15 cellular contexts compared by ENCODE assay signal in genomic region chr12:116443706-116444589, GRCh38.
A peak's percentile ranks its signal among the peaks of the same experiment; 100 is the strongest.
DNase-seq lines count a peak whose midpoint lies in the region; ATAC-seq, FAIRE-seq and TF ChIP-seq lines count a peak whose summit lies in the region.
"Had no signal": no experiment of that assay in that cellular context is flagged by ENCODE, and none has a peak within 500 bp of the region (broad histone marks: within the 10 kb centered on the region; RNA-seq: fewer than 3 reads in every experiment).

No MANE protein-coding gene starts in this region.

- intact Hi-C loops in stomach (cut with DNase I; ENCODE audit: low total_unique reads), result no loop called here

- no peak overlapping the region for H2AFZ ChIP-seq in neural progenitor cell (replicated peaks)

- peak; percentile 61 to 66 for ATAC-seq in activated T-cell treated with anti-CD3 and anti-CD28 coated beads, Interleukin-2, amount 50 U/mL, for 4 hours
- ATAC-seq: CD8-positive, alpha-beta T cell had no signal

- no peaks in the 10 kb centered on the region for H3K9me3 Mint-ChIP-seq in activated T-cell treated with anti-CD3 and anti-CD28 coated beads, Interleukin-2, amount 50 U/mL, for 4 hours
- H3K9me3 Mint-ChIP-seq in neural progenitor cell, result no peaks in the 10 kb centered on the region
- H3K9me3 Mint-ChIP-seq: CD8-positive, alpha-beta T cell had no signal

- TF ChIP-seq EP300 in stomach (IDR thresholded peaks at IDR 0.05), result no peak

- H3K36me3 ChIP-seq in KOPT-K1 (ENCODE audit: insufficient read depth, low read length) (no peaks in the 10 kb centered on the region), neural progenitor cell (no peaks in the 10 kb centered on the region), stomach (no peaks in the 10 kb centered on the region)
- H3K36me3 ChIP-seq: cardiac muscle cell had no signal

- H3K4me2 ChIP-seq in neural progenitor cell, result no peak overlapping the region

- TF ChIP-seq CTCF in neural progenitor cell (IDR thresholded peaks at IDR 0.05) (no peak), stomach (IDR thresholded peaks at IDR 0.05) (no peak)

- no peak overlapping the region for H3K4me3 Mint-ChIP-seq in activated T-cell treated with anti-CD3 and anti-CD28 coated beads, Interleukin-2, amount 50 U/mL, for 4 hours
- H3K4me3 Mint-ChIP-seq in neural progenitor cell, result no peak overlapping the region
- H3K4me3 Mint-ChIP-seq: CD8-positive, alpha-beta T cell had no signal

- H3K9me3 ChIP-seq in KOPT-K1 (ENCODE audit: insufficient read depth, low read length, poor library complexity, severe bottlenecking), result no peaks in the 10 kb centered on the region
- H3K9me3 ChIP-seq in neural progenitor cell (ENCODE audit: low read depth), result no peaks in the 10 kb centered on the region
- no peaks in the 10 kb centered on the region for H3K9me3 ChIP-seq in stomach

- H3K27ac Mint-ChIP-seq in neural progenitor cell, result peak overlapping the region; percentile 50
- H3K27ac Mint-ChIP-seq: CD8-positive, alpha-beta T cell had no signal

- no peaks in the 10 kb centered on the region for H3K36me3 Mint-ChIP-seq in activated T-cell treated with anti-CD3 and anti-CD28 coated beads, Interleukin-2, amount 50 U/mL, for 4 hours (ENCODE audit: insufficient read depth)
- H3K36me3 Mint-ChIP-seq in neural progenitor cell, result no peaks in the 10 kb centered on the region
- H3K36me3 Mint-ChIP-seq: CD8-positive, alpha-beta T cell had no signal

- no peak for FAIRE-seq in GM19239 (lab: Jason Lieb, UNC)
- FAIRE-seq: endothelial cell of umbilical vein had no signal

- H3K4me1 ChIP-seq in neural progenitor cell, result peaks cover 6% of the 10 kb centered on the region
- no peaks in the 10 kb centered on the region for H3K4me1 ChIP-seq in stomach

- DNase-seq in CD1c-positive myeloid dendritic cell (ENCODE audit: extremely low spot score) (peak; percentile 86), neural progenitor cell (ENCODE audit: low spot score) (no peak), NCI-H69 (lab: John Stamatoyannopoulos, UW) (no peak), GM19239 (ENCODE audit: insufficient read length, low spot score) (no peak), NCI-H1092 treated with DMSO at 0.1 percent for 48 hours (lab: John Stamatoyannopoulos, UW) (no peak), stomach (no peak)
- no peak for DNase-seq in activated T-cell treated with anti-CD3 and anti-CD28 coated beads, Interleukin-2, amount 50 U/mL, for 4 hours
- DNase-seq: CD8-positive, alpha-beta T cell; hippocampal formation; occipital lobe; stimulated activated naive CD4-positive, alpha-beta T cell; T1000 had no signal

- no peaks in the 10 kb centered on the region for H4K20me1 ChIP-seq in neural progenitor cell (ENCODE audit: low read depth)

- no peaks in the 10 kb centered on the region for H3F3A ChIP-seq in neural progenitor cell (ENCODE audit: low read depth)

- H3K4me1 Mint-ChIP-seq in activated T-cell treated with anti-CD3 and anti-CD28 coated beads, Interleukin-2, amount 50 U/mL, for 4 hours (ENCODE audit: low read depth), result peaks cover 7% of the 10 kb centered on the region
- peaks cover 21% of the 10 kb centered on the region for H3K4me1 Mint-ChIP-seq in neural progenitor cell

- H3K27me3 ChIP-seq in neural progenitor cell, result no peaks in the 10 kb centered on the region
- no peaks in the 10 kb centered on the region for H3K27me3 ChIP-seq in stomach
- H3K27me3 ChIP-seq: cardiac muscle cell had no signal

- H3K79me2 ChIP-seq in neural progenitor cell (ENCODE audit: low read depth), result no peaks in the 10 kb centered on the region

- peak overlapping the region; percentile 26 for H3K27ac ChIP-seq in KOPT-K1 (ENCODE audit: low read depth, low read length, poor library complexity, severe bottlenecking)
- no peak overlapping the region for H3K27ac ChIP-seq in neural progenitor cell
- H3K27ac ChIP-seq in stomach, result no peak overlapping the region
- H3K27ac ChIP-seq: cardiac muscle cell had no signal

- H3K9ac ChIP-seq in neural progenitor cell, result no peak overlapping the region

- WGBS in stomach, 5 donors, result 77 to 84% (median 80%) methylated on average over 17 of the region's 17 CpGs

- no peak for TF ChIP-seq POLR2A in stomach (IDR thresholded peaks at IDR 0.05)

- H3K4me3 ChIP-seq in neural progenitor cell, result no peak overlapping the region
- H3K4me3 ChIP-seq in stomach, result no peak overlapping the region
- H3K4me3 ChIP-seq: cardiac muscle cell had no signal

- no peaks in the 10 kb centered on the region for H3K27me3 Mint-ChIP-seq in activated T-cell treated with anti-CD3 and anti-CD28 coated beads, Interleukin-2, amount 50 U/mL, for 4 hours (ENCODE audit: low read depth)
- H3K27me3 Mint-ChIP-seq in neural progenitor cell (ENCODE audit: insufficient read depth, low read depth), result peaks cover 11% of the 10 kb centered on the region
